In the genomic region with DNA sequence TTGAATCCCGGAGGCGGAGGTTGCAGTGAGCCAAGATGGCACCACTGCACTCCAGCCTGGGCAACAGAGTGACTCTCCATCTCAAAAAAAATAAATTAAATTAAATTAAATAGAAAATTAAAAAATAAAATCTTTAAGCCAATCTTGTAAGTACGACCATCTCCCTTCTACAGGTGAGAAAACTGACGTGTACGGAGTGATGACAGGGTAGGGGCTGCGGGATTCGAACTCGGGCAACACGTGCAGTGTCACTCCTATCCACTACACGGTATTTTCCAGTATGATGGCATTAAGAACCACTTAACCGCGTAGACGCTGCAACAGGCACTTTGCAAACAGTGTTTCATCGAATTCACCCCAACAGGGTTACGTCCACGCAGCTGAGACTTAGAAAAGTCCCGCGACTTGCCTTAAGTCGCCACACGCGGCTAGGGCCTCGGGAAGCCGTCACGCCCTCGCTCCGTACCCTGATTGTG, we compare ENCODE assay signal across 8 cellular contexts. TPM values are rescaled to one million over a fixed set of nuclear protein-coding genes. Genes with fewer than 3 reads are reported as not detected.
DNase-seq lines count a peak whose midpoint lies in the region; ATAC-seq and TF ChIP-seq lines count a peak whose summit lies in the region.

No MANE protein-coding gene starts in this region.

- H3K4me1 Mint-ChIP-seq in activated T-helper 17 cell treated with anti-CD3 and anti-CD28 coated beads, Interleukin-2, amount 50 U/mL, for 72 hours: peaks cover 10% of the 10 kb centered on the region

- peak overlapping the region; percentile 81 for H3K4me3 Mint-ChIP-seq in activated T-helper 17 cell treated with anti-CD3 and anti-CD28 coated beads, Interleukin-2, amount 50 U/mL, for 72 hours

- intact Hi-C loops in gastrocnemius medialis (cut with DNase I; ENCODE audit: low total_unique reads): no loop called here

- H3K4me3 ChIP-seq in BLaER1 treated with 17β-estradiol and CSF1 and Interleukin-3, amounts not matched to agents 10 nM and 100 nM: peak overlapping the region; percentile 74 to 100 (median 95)
- H3K4me3 ChIP-seq in HUES48 (ENCODE audit: low read depth, low read length): peak overlapping the region; percentile 98
- H3K4me3 ChIP-seq in gastrocnemius medialis: peak overlapping the region; percentile 84 to 100 (median 97)

- peak overlapping the region; percentile 79 to 98 (median 93) for H3K9ac ChIP-seq in BLaER1 treated with 17β-estradiol and CSF1 and Interleukin-3, amounts not matched to agents 10 nM and 100 nM
- H3K9ac ChIP-seq in HUES48 (ENCODE audit: low read depth, low read length): peak overlapping the region; percentile 85

- no peaks in the 10 kb centered on the region for H3K36me3 Mint-ChIP-seq in activated T-helper 17 cell treated with anti-CD3 and anti-CD28 coated beads, Interleukin-2, amount 50 U/mL, for 72 hours (ENCODE audit: low read depth)

- peak overlapping the region; percentile 84 for H3K27ac Mint-ChIP-seq in activated T-helper 17 cell treated with anti-CD3 and anti-CD28 coated beads, Interleukin-2, amount 50 U/mL, for 72 hours

- peak overlapping the region; percentile 60 to 92 (median 89); a peak in 21 of 22 replicates for H3K27ac ChIP-seq in BLaER1 treated with 17β-estradiol and CSF1 and Interleukin-3, amounts not matched to agents 10 nM and 100 nM
- H3K27ac ChIP-seq in HUES48 (ENCODE audit: low read depth, low read length): peak overlapping the region; percentile 86
- peak overlapping the region; percentile 84 to 96 (median 92) for H3K27ac ChIP-seq in gastrocnemius medialis

- no peak for TF ChIP-seq CTCF in gastrocnemius medialis (IDR thresholded peaks at IDR 0.05 in 4 of 5, conservative IDR thresholded peaks at IDR 0.05 in 1 of 5)

- H3K27me3 ChIP-seq in BLaER1 treated with 17β-estradiol and CSF1 and Interleukin-3, amounts not matched to agents 10 nM and 100 nM: no peaks in the 10 kb centered on the region
- H3K27me3 ChIP-seq in HUES48 (ENCODE audit: control insufficient read depth, insufficient read depth, low read length): no peaks in the 10 kb centered on the region
- H3K27me3 ChIP-seq in gastrocnemius medialis: no peaks in the 10 kb centered on the region

- ATAC-seq in activated T-helper 17 cell treated with anti-CD3 and anti-CD28 coated beads, Interleukin-2, amount 50 U/mL, for 72 hours (replicated peaks): peak; percentile 14
- ATAC-seq in gastrocnemius medialis (peak in 1 of 2 donors; percentile 6), HG02870 (IDR thresholded peaks at IDR 0.05; ENCODE audit: unreplicated experiment) (no peak)

- H4K20me1 ChIP-seq in BLaER1 treated with 17β-estradiol and CSF1 and Interleukin-3, amounts not matched to agents 10 nM and 100 nM: peaks cover 0 to 28% (median 13%) of the 10 kb centered on the region in 11 experiments; a peak in 10 of 22 replicates

- peak; percentile 9 for DNase-seq in glomerular visceral epithelial cell (ENCODE audit: extremely low spot score)
- DNase-seq in gastrocnemius medialis: no peak
- no peak for DNase-seq in NCI-H510A treated with DMSO at 0.1 percent for 48 hours (lab: John Stamatoyannopoulos, UW)
- DNase-seq in T1000 (lab: John Stamatoyannopoulos, UW): no peak

- peak overlapping the region; percentile 74 to 96 (median 85) for H3K4me2 ChIP-seq in BLaER1 treated with 17β-estradiol and CSF1 and Interleukin-3, amounts not matched to agents 10 nM and 100 nM

- H3K27me3 Mint-ChIP-seq in activated T-helper 17 cell treated with anti-CD3 and anti-CD28 coated beads, Interleukin-2, amount 50 U/mL, for 72 hours: no peaks in the 10 kb centered on the region

- peaks cover 18 to 26% (median 24%) of the 10 kb centered on the region in 10 experiments; a peak in 18 of 20 replicates for H3K4me1 ChIP-seq in BLaER1 treated with 17β-estradiol and CSF1 and Interleukin-3, amounts not matched to agents 10 nM and 100 nM
- no peaks in the 10 kb centered on the region for H3K4me1 ChIP-seq in HUES48 (ENCODE audit: control insufficient read depth, insufficient read depth, low read length)
- H3K4me1 ChIP-seq in gastrocnemius medialis: peaks cover 0 to 17% of the 10 kb centered on the region in 2 donors

- in situ Hi-C loops in gastrocnemius medialis (cut with MboI; ENCODE audit: low sequenced_read_pairs in 4 of 4): loop anchor here in 3 of 4 donors (25.0 kb wide), 3 partner anchors 403 to 653 kb away; a partner anchor contains a TSS

- no peaks in the 10 kb centered on the region for H3K9me3 ChIP-seq in BLaER1 treated with 17β-estradiol and CSF1 and Interleukin-3, amounts not matched to agents 10 nM and 100 nM (replicated peaks in 1 of 11)
- H3K9me3 ChIP-seq in HUES48 (ENCODE audit: control insufficient read depth, insufficient read depth, low read length) (no peaks in the 10 kb centered on the region), gastrocnemius medialis (no peaks in the 10 kb centered on the region)

- no peaks in the 10 kb centered on the region for H3K9me3 Mint-ChIP-seq in activated T-helper 17 cell treated with anti-CD3 and anti-CD28 coated beads, Interleukin-2, amount 50 U/mL, for 72 hours

- H3K36me3 ChIP-seq in BLaER1 treated with 17β-estradiol and CSF1 and Interleukin-3, amounts not matched to agents 10 nM and 100 nM: 0 out of 22 replicates have a peak, but pooled peaks cover 0 to 5% (median 0%) of the 10 kb centered on the region in 11 experiments
- H3K36me3 ChIP-seq in HUES48 (ENCODE audit: control insufficient read depth, insufficient read depth, low read length): no peaks in the 10 kb centered on the region
- H3K36me3 ChIP-seq in gastrocnemius medialis: no peaks in the 10 kb centered on the region

- no peak for TF ChIP-seq POLR2A in gastrocnemius medialis (IDR thresholded peaks at IDR 0.05)

RNA-seq across cellular contexts. Expression of a gene that starts 0.7 kb away (rescaled TPM):
- 100 to 1,000 TPM; 107 to 154 TPM for total RNA-seq in activated T-helper 17 cell treated with anti-CD3 and anti-CD28 coated beads, Interleukin-2, amount 50 U/mL, for 72 hours
- total RNA-seq in gastrocnemius medialis: 10 to 100 TPM; 12.9 to 31.3 (median 19.5) TPM

RNA-seq across cellular contexts. Expression of a gene that starts 14.6 kb away (rescaled TPM):
- total RNA-seq in activated T-helper 17 cell treated with anti-CD3 and anti-CD28 coated beads, Interleukin-2, amount 50 U/mL, for 72 hours: 10 to 100 TPM; 58.2 to 88.4 TPM
- 10 to 100 TPM; 21.7 to 37.1 (median 30.2) TPM for total RNA-seq in gastrocnemius medialis
